Comparison of ENCODE assay signal across 8 cellular contexts in the genomic region with DNA sequence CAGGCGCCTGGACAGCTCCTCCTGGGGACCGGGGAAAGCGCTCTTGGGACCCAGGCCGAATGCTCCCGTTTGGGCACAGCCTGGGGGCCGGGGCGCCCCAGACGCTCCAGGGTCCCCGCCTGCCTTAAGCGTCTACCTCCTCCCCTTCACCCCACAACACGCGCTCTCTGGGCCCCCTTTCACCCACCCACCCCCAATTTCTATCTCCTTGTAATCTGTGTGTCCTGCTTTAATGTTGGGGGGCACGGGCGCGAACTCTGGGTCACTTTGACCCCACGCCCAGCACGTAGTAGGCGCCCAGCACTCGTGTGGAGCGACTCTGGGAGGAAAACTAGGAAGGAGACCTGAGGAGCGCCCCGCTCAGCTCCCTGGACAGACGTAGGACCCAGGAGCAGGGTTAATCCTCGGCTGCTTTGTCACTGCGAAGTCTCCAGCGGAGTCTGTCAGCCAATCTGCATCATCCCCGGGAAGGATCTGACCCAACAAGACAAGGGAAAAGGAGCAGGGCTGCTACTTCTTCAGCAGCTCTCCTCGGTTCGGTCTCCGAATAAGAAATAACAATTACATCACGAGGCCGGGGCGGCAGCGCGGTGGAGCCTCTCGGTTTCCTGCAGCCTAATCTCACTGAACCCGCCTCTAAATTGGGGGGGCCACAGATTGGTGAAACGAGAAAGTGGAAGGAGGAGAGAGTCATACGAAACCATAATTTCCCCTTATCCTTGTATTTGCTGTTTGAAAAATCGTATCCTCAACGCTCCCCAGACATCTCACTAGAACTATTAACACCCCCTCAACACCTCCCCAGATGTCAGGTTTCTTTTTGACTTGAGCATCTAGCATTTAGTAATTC.
DNase-seq lines count a peak whose midpoint lies in the region; ATAC-seq and TF ChIP-seq lines count a peak whose summit lies in the region.

No MANE protein-coding gene starts in this region.

- no peaks in the 10 kb centered on the region for H3K9me3 Mint-ChIP-seq in nephron
- no peaks in the 10 kb centered on the region for H3K9me3 Mint-ChIP-seq in stimulated activated naive B cell treated with anti-CD40 and anti-IgM and Interleukin-4, amounts not matched to agents 10 μg/mL and 1 μg/mL and 100 μg/mL, for 72 hours

- no peaks in the 10 kb centered on the region for H3K27me3 ChIP-seq in RWPE2 (ENCODE audit: insufficient read depth, poor library complexity, severe bottlenecking)

- DNase-seq in ELF-1 (ENCODE audit: low read depth, low spot score) (peak; percentile 86), RWPE2 (ENCODE audit: low spot score) (peak; percentile 54), activated gamma-delta T cell (lab: John Stamatoyannopoulos, UW) (peak; percentile 30), fibroblast of the conjunctiva (ENCODE audit: low read depth) (peak; percentile 49), NCI-H1105 treated with DMSO at 0.1 percent for 48 hours (lab: John Stamatoyannopoulos, UW) (no peak)
- DNase-seq in stimulated activated naive B cell treated with anti-CD40 and anti-IgM and Interleukin-4, amounts not matched to agents 10 μg/mL and 1 μg/mL and 100 μg/mL, for 72 hours: peak; percentile 53

- peaks cover 4% of the 10 kb centered on the region for H3K27me3 Mint-ChIP-seq in nephron (ENCODE audit: low read depth)
- no peaks in the 10 kb centered on the region for H3K27me3 Mint-ChIP-seq in stimulated activated naive B cell treated with anti-CD40 and anti-IgM and Interleukin-4, amounts not matched to agents 10 μg/mL and 1 μg/mL and 100 μg/mL, for 72 hours

- TF ChIP-seq CTCF in RWPE2 (IDR thresholded peaks at IDR 0.05; ENCODE audit: poor library complexity, severe bottlenecking): no peak
- TF ChIP-seq CTCF in nephron (IDR thresholded peaks at IDR 0.05; ENCODE audit: unreplicated experiment in 3 of 3): no peak

- peaks cover 32% of the 10 kb centered on the region for H3K4me1 Mint-ChIP-seq in nephron
- peaks cover 19 to 42% of the 10 kb centered on the region in 2 donors for H3K4me1 Mint-ChIP-seq in stimulated activated naive B cell treated with anti-CD40 and anti-IgM and Interleukin-4, amounts not matched to agents 10 μg/mL and 1 μg/mL and 100 μg/mL, for 72 hours

- ATAC-seq in HG03064 (IDR thresholded peaks at IDR 0.05; ENCODE audit: low read depth, unreplicated experiment): peak; percentile 3
- ATAC-seq in RWPE2 (ENCODE audit: low read depth): peak; percentile 51
- peak; percentile 20 to 23 for ATAC-seq in stimulated activated naive B cell treated with anti-CD40 and anti-IgM and Interleukin-4, amounts not matched to agents 10 μg/mL and 1 μg/mL and 100 μg/mL, for 72 hours (replicated peaks)

- H3K36me3 ChIP-seq in RWPE2 (ENCODE audit: low read depth): no peaks in the 10 kb centered on the region

- peaks cover 9% of the 10 kb centered on the region for H3K36me3 Mint-ChIP-seq in nephron (ENCODE audit: low read depth)
- peaks cover 2 to 6% of the 10 kb centered on the region in 2 donors for H3K36me3 Mint-ChIP-seq in stimulated activated naive B cell treated with anti-CD40 and anti-IgM and Interleukin-4, amounts not matched to agents 10 μg/mL and 1 μg/mL and 100 μg/mL, for 72 hours

- H3K4me3 ChIP-seq in RWPE2 (ENCODE audit: severe bottlenecking): peak overlapping the region; percentile 99

- peak overlapping the region; percentile 87 for H3K27ac ChIP-seq in RWPE2 (ENCODE audit: poor library complexity, severe bottlenecking)

- H3K9me3 ChIP-seq in RWPE2 (ENCODE audit: severe bottlenecking): no peaks in the 10 kb centered on the region

- peak overlapping the region; percentile 98 to 99 (median 98) for H3K27ac Mint-ChIP-seq in nephron
- peak overlapping the region; percentile 94 for H3K27ac Mint-ChIP-seq in stimulated activated naive B cell treated with anti-CD40 and anti-IgM and Interleukin-4, amounts not matched to agents 10 μg/mL and 1 μg/mL and 100 μg/mL, for 72 hours

- H3K4me3 Mint-ChIP-seq in nephron: peak overlapping the region; percentile 95 to 99 (median 98)
- H3K4me3 Mint-ChIP-seq in stimulated activated naive B cell treated with anti-CD40 and anti-IgM and Interleukin-4, amounts not matched to agents 10 μg/mL and 1 μg/mL and 100 μg/mL, for 72 hours: peak overlapping the region; percentile 94

- H3K4me1 ChIP-seq in RWPE2 (ENCODE audit: insufficient read depth, poor library complexity, severe bottlenecking): peaks cover 16% of the 10 kb centered on the region
